Comparison of ENCODE assay signal across 19 cellular contexts in genomic region chr4:145852256-145852839, GRCh38.
DNase-seq lines count a peak whose midpoint lies in the region; ATAC-seq and TF ChIP-seq lines count a peak whose summit lies in the region.
"Had no signal": no experiment of that assay in that cellular context is flagged by ENCODE, and none has a peak within 500 bp of the region (broad histone marks: within the 10 kb centered on the region; RNA-seq: fewer than 3 reads in every experiment).

No MANE protein-coding gene starts in this region.

- peaks cover 14% of the 10 kb centered on the region for H3K4me1 Mint-ChIP-seq in T-helper 2 cell treated with Interferon-gamma antibody and Interleukin-4, amounts not matched to agents 5 μg/mL and 100 μg/mL, for 36 hours (ENCODE audit: low read depth)
- H3K4me1 Mint-ChIP-seq: CD4-positive, alpha-beta memory T cell had no signal

- no peak for TF ChIP-seq CTCF in right atrium auricular region (IDR thresholded peaks at IDR 0.05)

- no peaks in the 10 kb centered on the region for H3K27me3 Mint-ChIP-seq in T-helper 2 cell treated with Interferon-gamma antibody and Interleukin-4, amounts not matched to agents 5 μg/mL and 100 μg/mL, for 36 hours (ENCODE audit: low read depth)
- H3K27me3 Mint-ChIP-seq: activated CD4-positive, alpha-beta memory T cell treated with anti-CD3 and anti-CD28 coated beads for 36 hours; activated naive CD8-positive, alpha-beta T cell treated with anti-CD3 and anti-CD28 coated beads, Interleukin-2, amount 10 ng/mL, durations not matched to agents 7 days and 5 days; CD4-positive, alpha-beta memory T cell had no signal

- intact Hi-C loops in Right ventricle myocardium superior (cut with DNase I), result no loop called here

- no peak overlapping the region for H3K4me3 ChIP-seq in right atrium auricular region
- H3K4me3 ChIP-seq in mesodermal cell (ENCODE audit: extremely low read depth, insufficient read depth, low read length, poor library complexity, severe bottlenecking), result no peak overlapping the region
- H3K4me3 ChIP-seq: thoracic aorta had no signal

- WGBS in mesodermal cell (ENCODE audit: insufficient coverage in 2 of 2), 2 experiments, result 83% methylated on average over 1 of the region's 3 CpGs; no CpG with 5 or more reads in 1 of the 2 experiments

- H3K9me3 Mint-ChIP-seq in T-helper 2 cell treated with Interferon-gamma antibody and Interleukin-4, amounts not matched to agents 5 μg/mL and 100 μg/mL, for 36 hours, result no peaks in the 10 kb centered on the region
- H3K9me3 Mint-ChIP-seq: activated CD4-positive, alpha-beta memory T cell treated with anti-CD3 and anti-CD28 coated beads for 36 hours; activated naive CD8-positive, alpha-beta T cell treated with anti-CD3 and anti-CD28 coated beads, Interleukin-2, amount 10 ng/mL, durations not matched to agents 7 days and 5 days had no signal

- H3K36me3 ChIP-seq in right atrium auricular region, result peaks cover 4% of the 10 kb centered on the region
- peaks cover 36% of the 10 kb centered on the region for H3K36me3 ChIP-seq in mesodermal cell (ENCODE audit: control insufficient read depth, insufficient read depth, low read length)
- H3K36me3 ChIP-seq: thoracic aorta had no signal

- peak; percentile 72 for ATAC-seq in Right ventricle myocardium superior (ENCODE audit: poor library complexity)

- peaks cover 13% of the 10 kb centered on the region for H3K36me3 Mint-ChIP-seq in T-helper 2 cell treated with Interferon-gamma antibody and Interleukin-4, amounts not matched to agents 5 μg/mL and 100 μg/mL, for 36 hours (ENCODE audit: low read depth)

- no peak overlapping the region for H3K27ac ChIP-seq in right atrium auricular region
- peak overlapping the region; percentile 60 for H3K27ac ChIP-seq in mesodermal cell (ENCODE audit: low read depth, low read length, severe bottlenecking)
- H3K27ac ChIP-seq: thoracic aorta had no signal

- no peak overlapping the region for H3K4me3 Mint-ChIP-seq in T-helper 2 cell treated with Interferon-gamma antibody and Interleukin-4, amounts not matched to agents 5 μg/mL and 100 μg/mL, for 36 hours
- H3K4me3 Mint-ChIP-seq: activated CD4-positive, alpha-beta memory T cell treated with anti-CD3 and anti-CD28 coated beads for 36 hours; activated naive CD8-positive, alpha-beta T cell treated with anti-CD3 and anti-CD28 coated beads, Interleukin-2, amount 10 ng/mL, durations not matched to agents 7 days and 5 days; CD4-positive, alpha-beta memory T cell had no signal

- H3K9me3 ChIP-seq in right atrium auricular region (no peaks in the 10 kb centered on the region), mesodermal cell (ENCODE audit: control insufficient read depth, low read length) (no peaks in the 10 kb centered on the region)
- H3K9me3 ChIP-seq: thoracic aorta had no signal

- no peak overlapping the region for H3K27ac Mint-ChIP-seq in T-helper 2 cell treated with Interferon-gamma antibody and Interleukin-4, amounts not matched to agents 5 μg/mL and 100 μg/mL, for 36 hours
- H3K27ac Mint-ChIP-seq: activated CD4-positive, alpha-beta memory T cell treated with anti-CD3 and anti-CD28 coated beads for 36 hours; activated naive CD8-positive, alpha-beta T cell treated with anti-CD3 and anti-CD28 coated beads, Interleukin-2, amount 10 ng/mL, durations not matched to agents 7 days and 5 days had no signal

- peaks cover 0 to 21% of the 10 kb centered on the region in 2 donors for H3K4me1 ChIP-seq in right atrium auricular region
- peaks cover 29% of the 10 kb centered on the region for H3K4me1 ChIP-seq in mesodermal cell (ENCODE audit: control insufficient read depth, insufficient read depth, low read length, poor library complexity, severe bottlenecking)

- no peaks in the 10 kb centered on the region for H3K27me3 ChIP-seq in right atrium auricular region

- DNase-seq in Right ventricle myocardium superior (no peak), right atrium auricular region (ENCODE audit: low spot score) (no peak), fibroblast of gingiva (ENCODE audit: low read depth) (peak; percentile 73), NCI-H526 (lab: John Stamatoyannopoulos, UW) (no peak), NCI-H2107 treated with DMSO at 0.1 percent for 48 hours (lab: John Stamatoyannopoulos, UW; ENCODE audit: unreplicated experiment) (no peak), epidermal melanocyte (ENCODE audit: insufficient read length, low spot score) (no peak)
- DNase-seq in T-helper 2 cell treated with Interferon-gamma antibody and Interleukin-4, amounts not matched to agents 5 μg/mL and 100 μg/mL, for 36 hours (ENCODE audit: low spot score), result no peak
- DNase-seq: activated CD4-positive, alpha-beta memory T cell treated with anti-CD3 and anti-CD28 coated beads for 36 hours; activated naive CD8-positive, alpha-beta T cell treated with anti-CD3 and anti-CD28 coated beads, Interleukin-2, amount 10 ng/mL, durations not matched to agents 7 days and 5 days; activated T-cell treated with anti-CD3 and anti-CD28 coated beads, Interleukin-2, amount 50 U/mL, for 48 hours; caudate nucleus; CD4-positive, alpha-beta memory T cell; kidney; MV-4-11; NCI-H2029; NCI-H446 treated with DMSO at 0.1 percent for 48 hours; RPMI8226 had no signal
